ENCODE assay signal across 19 cellular contexts in genomic region chr16:50178397-50179018, GRCh38.
"Had no signal": no experiment of that assay in that cellular context is flagged by ENCODE, and none has a peak within 500 bp of the region (broad histone marks: within the 10 kb centered on the region; RNA-seq: fewer than 3 reads in every experiment).

No MANE protein-coding gene starts in this region.

- H3K4me3 Mint-ChIP-seq: activated CD4-positive, alpha-beta memory T cell treated with anti-CD3 and anti-CD28 coated beads for 36 hours; brain; neural progenitor cell; stimulated activated effector memory CD8-positive, alpha-beta T cell treated with anti-CD3 and anti-CD28 coated beads, Interleukin-12 subunit alpha, Interleukin-12 subunit beta, amount 100 ng/mL, for 72 hours had no signal

- H3K27me3 ChIP-seq: gastrocnemius medialis, heart left ventricle, neural progenitor cell, ovary, tibial nerve, vagina had no signal

- H3K4me1 Mint-ChIP-seq: neural progenitor cell had no signal

- H3K4me1 ChIP-seq: gastrocnemius medialis, lower lobe of right lung, neural progenitor cell had no signal

- DNase-seq: activated CD4-positive, alpha-beta memory T cell treated with anti-CD3 and anti-CD28 coated beads for 36 hours; activated CD8-positive, alpha-beta memory T cell treated with anti-CD3 and anti-CD28 coated beads, Interleukin-2, amount 50 U/mL, for 4 hours; activated naive CD4-positive, alpha-beta T cell treated with Interleukin-2 at 50 U/mL for 16 hours; effector CD8-positive, alpha-beta T cell; gastrocnemius medialis; heart left ventricle; left cardiac atrium; lower lobe of right lung; midbrain; ovary; stimulated activated CD4-positive, alpha-beta T cell treated with anti-CD3 and anti-CD28 coated beads, Interleukin-12 subunit alpha, Interleukin-12 subunit beta, amount 100 ng/mL, for 4 hours; stimulated activated CD4-positive, alpha-beta T cell treated with anti-CD3 and anti-CD28 coated beads, Interleukin-2, amount 100 ng/mL, for 24 hours; WERI-Rb-1 had no signal

- H3K4me2 ChIP-seq: neural progenitor cell had no signal

- ATAC-seq: gastrocnemius medialis; heart left ventricle; left cardiac atrium; lower lobe of right lung; stimulated activated effector memory CD8-positive, alpha-beta T cell treated with anti-CD3 and anti-CD28 coated beads, Interleukin-12 subunit alpha, Interleukin-12 subunit beta, amount 100 ng/mL, for 72 hours had no signal

- H3K36me3 Mint-ChIP-seq: activated CD4-positive, alpha-beta memory T cell treated with anti-CD3 and anti-CD28 coated beads for 36 hours had no signal

- H3K27ac Mint-ChIP-seq: activated CD4-positive, alpha-beta memory T cell treated with anti-CD3 and anti-CD28 coated beads for 36 hours; brain; neural progenitor cell; stimulated activated effector memory CD8-positive, alpha-beta T cell treated with anti-CD3 and anti-CD28 coated beads, Interleukin-12 subunit alpha, Interleukin-12 subunit beta, amount 100 ng/mL, for 72 hours had no signal

- H3K36me3 ChIP-seq: gastrocnemius medialis, lower lobe of right lung, neural progenitor cell, ovary, vagina, WERI-Rb-1 had no signal

- H3K9me3 ChIP-seq: gastrocnemius medialis, lower lobe of right lung, ovary, tibial nerve, vagina had no signal

- H3K27me3 Mint-ChIP-seq: activated CD4-positive, alpha-beta memory T cell treated with anti-CD3 and anti-CD28 coated beads for 36 hours; brain had no signal

- H3K4me3 ChIP-seq: gastrocnemius medialis, heart left ventricle, lower lobe of right lung, neural progenitor cell, ovary, tibial nerve, vagina had no signal

- H3K9me3 Mint-ChIP-seq: activated CD4-positive, alpha-beta memory T cell treated with anti-CD3 and anti-CD28 coated beads for 36 hours; stimulated activated effector memory CD8-positive, alpha-beta T cell treated with anti-CD3 and anti-CD28 coated beads, Interleukin-12 subunit alpha, Interleukin-12 subunit beta, amount 100 ng/mL, for 72 hours had no signal

- H3K27ac ChIP-seq: gastrocnemius medialis, heart left ventricle, lower lobe of right lung, neural progenitor cell, ovary, tibial nerve, vagina, WERI-Rb-1 had no signal

- FAIRE-seq: endothelial cell of umbilical vein had no signal
